In the genomic region with DNA sequence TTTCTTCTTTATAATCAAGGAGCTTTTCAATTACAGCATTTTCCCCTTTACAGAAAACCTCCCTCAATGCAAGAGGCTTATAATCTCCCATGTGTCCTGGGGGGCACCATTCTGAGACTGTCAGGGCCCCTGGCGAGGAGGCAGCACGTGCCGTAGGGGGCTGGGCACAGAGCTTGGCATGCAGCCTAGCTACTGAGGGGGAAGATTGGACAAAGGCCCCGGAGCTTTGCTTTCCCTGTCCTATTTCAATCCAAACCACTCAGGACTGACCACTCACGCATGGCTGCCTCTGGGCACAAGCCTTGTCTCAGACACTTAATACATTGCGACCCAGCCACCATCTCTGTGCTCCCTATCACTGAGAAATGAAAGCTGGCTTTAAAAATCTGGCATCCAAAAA, we compare ENCODE assay signal across 22 cellular contexts. TPM values are rescaled to one million over a fixed set of nuclear protein-coding genes. Genes with fewer than 3 reads are reported as not detected.
DNase-seq lines count a peak whose midpoint lies in the region; ATAC-seq and TF ChIP-seq lines count a peak whose summit lies in the region.
"Had no signal": no experiment of that assay in that cellular context is flagged by ENCODE, and none has a peak within 500 bp of the region (broad histone marks: within the 10 kb centered on the region; RNA-seq: fewer than 3 reads in every experiment).

No MANE protein-coding gene starts in this region.

- TF ChIP-seq CTCF in right atrium auricular region (IDR thresholded peaks at IDR 0.05) (no peak), thyroid gland (IDR thresholded peaks at IDR 0.05) (no peak)

- H3K27me3 ChIP-seq in right atrium auricular region (peaks cover 0 to 3% of the 10 kb centered on the region in 2 donors), thyroid gland (no peaks in the 10 kb centered on the region)
- H3K27me3 ChIP-seq: ovary had no signal

- H3K4me3 ChIP-seq in right atrium auricular region = no peak overlapping the region
- no peak overlapping the region for H3K4me3 ChIP-seq in thyroid gland (replicated peaks in 1 of 3)
- H3K4me3 ChIP-seq: HAP-1, ovary, transverse colon had no signal

- H3K27ac ChIP-seq in right atrium auricular region (no peak overlapping the region), angular gyrus (ENCODE audit: low read depth, low read length) (peak overlapping the region; percentile 22), thyroid gland (peak overlapping the region; percentile 76 to 94 (median 93))
- H3K27ac ChIP-seq: ovary, transverse colon had no signal

- WGBS in thyroid gland, 2 donors = 13 to 20% methylated on average over 6 of the region's 6 CpGs

- no peaks in the 10 kb centered on the region for H3K9me3 ChIP-seq in right atrium auricular region
- no peaks in the 10 kb centered on the region for H3K9me3 ChIP-seq in thyroid gland
- H3K9me3 ChIP-seq: HAP-1, ovary, transverse colon had no signal

- ATAC-seq in left ventricle myocardium superior (peak; percentile 8), GM19035 (IDR thresholded peaks at IDR 0.05; ENCODE audit: unreplicated experiment) (no peak)
- ATAC-seq: HepG2; natural killer cell treated with Interleukin-12 subunit alpha and Interleukin-12 subunit beta and Interleukin-15 and Interleukin-18, amount 100 ng/mL, for 72 hours had no signal

- H3K4me1 ChIP-seq in right atrium auricular region (peaks cover 0 to 56% of the 10 kb centered on the region in 2 donors), thyroid gland (peaks cover 80 to 89% of the 10 kb centered on the region in 2 donors)
- H3K4me1 ChIP-seq: HAP-1 had no signal

- no peaks in the 10 kb centered on the region for H3K36me3 ChIP-seq in right atrium auricular region
- H3K36me3 ChIP-seq in thyroid gland = no peaks in the 10 kb centered on the region
- H3K36me3 ChIP-seq: HAP-1, ovary, transverse colon had no signal

- DNase-seq in left ventricle myocardium superior (no peak), right atrium auricular region (ENCODE audit: low spot score) (no peak), glomerular visceral epithelial cell (ENCODE audit: extremely low spot score) (peak; percentile 43), thyroid gland (peak; percentile 94), NCI-H1436 (lab: John Stamatoyannopoulos, UW) (no peak)
- DNase-seq in stimulated activated CD4-positive, alpha-beta T cell treated with anti-CD3 and anti-CD28 coated beads, Interleukin-4, amount 100 ng/mL, for 1 hour = no peak
- DNase-seq: activated CD4-positive, alpha-beta T cell treated with anti-CD3 and anti-CD28 coated beads, Interleukin-2, amount 10 ng/mL, durations not matched to agents 24 days and 14 days; activated gamma-delta T cell; activated T-cell treated with anti-CD3 and anti-CD28 coated beads, Interleukin-2, amount 50 U/mL, for 24 hours; kidney glomerular epithelial cell; mammary epithelial cell; MV-4-11; NCI-H2107; NCI-H446; NCI-H748 treated with DMSO at 0.1 percent for 48 hours; ovary; transverse colon had no signal

- no peak for TF ChIP-seq POLR2A in thyroid gland (IDR thresholded peaks at IDR 0.05)

- intact Hi-C loops in left ventricle myocardium superior (cut with micrococcal nuclease) = no loop called here
- intact Hi-C loops in thyroid gland (cut with DNase I) = no loop called here

RNA-seq across cellular contexts. Expression of gene RAP1GAP, which starts 2.8 kb away (rescaled TPM):
- 3.4 TPM for total RNA-seq in left ventricle myocardium superior
- total RNA-seq in right atrium auricular region = 1 to 10 TPM; 4.0 to 8.4 TPM
- 100 to 1,000 TPM; 256 to 588 (median 506) TPM for total RNA-seq in thyroid gland

Comparison
In these comparisons a context has a peak if more than half of its experiments do, and no peak if none do; other contexts are left out.
1. DNase-seq: peak in glomerular visceral epithelial cell (single experiment) and thyroid gland (2 of 2); none in left ventricle myocardium superior (single experiment), right atrium auricular region (single experiment), stimulated activated CD4-positive, alpha-beta T cell treated with anti-CD3 and anti-CD28 coated beads, Interleukin-4, amount 100 ng/mL, for 1 hour (single experiment) and NCI-H1436 (single experiment).
2. H3K27ac ChIP-seq: peak in angular gyrus (single experiment) and thyroid gland (3 of 3); none in right atrium auricular region (0 of 2).
3. RNA of gene RAP1GAP, which starts 2.8 kb away (total RNA-seq): 256 to 588 TPM in thyroid gland; 4.0 to 8.4 TPM in right atrium auricular region and 3.4 TPM in left ventricle myocardium superior (single experiment); every median in the first group is over 10 times any median in the second.